26 cellular contexts compared by ENCODE assay signal in genomic region chr20:41470362-41471095, GRCh38.
"Had no signal": no experiment of that assay in that cellular context is flagged by ENCODE, and none has a peak within 500 bp of the region (broad histone marks: within the 10 kb centered on the region; RNA-seq: fewer than 3 reads in every experiment).

No MANE protein-coding gene starts in this region.

- ATAC-seq: activated CD4-positive, alpha-beta T cell treated with anti-CD3 and anti-CD28 coated beads for 36 hours; activated T-cell treated with anti-CD3 and anti-CD28 coated beads, Interleukin-2, amount 50 U/mL, for 72 hours; body of pancreas; effector memory CD8-positive, alpha-beta T cell; left lung had no signal

- FAIRE-seq: endothelial cell of umbilical vein, pancreas had no signal

- H3K27ac ChIP-seq: adrenal gland, body of pancreas, cardiac muscle cell, coronary artery, left lung, pancreas, suprapubic skin, tibial artery had no signal

- DNase-seq: activated CD4-positive, alpha-beta T cell treated with anti-CD3 and anti-CD28 coated beads for 36 hours; activated CD4-positive, CD25-positive, alpha-beta regulatory T cell; activated naive CD4-positive, alpha-beta T cell treated with Interleukin-2 at 50 U/mL for 16 hours; activated naive CD8-positive, alpha-beta T cell treated with anti-CD3 and anti-CD28 coated beads for 36 hours; activated T-cell treated with anti-CD3 and anti-CD28 coated beads for 4 hours; activated T-cell treated with anti-CD3 and anti-CD28 coated beads, Interleukin-2, amount 50 U/mL, for 72 hours; adrenal gland; aorta; body of pancreas; effector memory CD8-positive, alpha-beta T cell; head of caudate nucleus; kidney glomerular epithelial cell; left lung; naive B cell; nucleus accumbens; pancreas; stimulated activated CD4-positive, alpha-beta T cell treated with anti-CD3 and anti-CD28 coated beads, Interleukin-15, amount 100 ng/mL, for 24 hours; stimulated activated CD4-positive, alpha-beta T cell treated with anti-CD3 and anti-CD28 coated beads, Interleukin-2, amount 100 ng/mL, for 24 hours; stimulated activated naive CD4-positive, alpha-beta T cell; T-helper 2 cell; tibial artery had no signal

- H3K9me3 Mint-ChIP-seq: activated naive CD8-positive, alpha-beta T cell treated with anti-CD3 and anti-CD28 coated beads for 36 hours; activated T-cell treated with anti-CD3 and anti-CD28 coated beads, Interleukin-2, amount 50 U/mL, for 72 hours; effector memory CD8-positive, alpha-beta T cell had no signal

- H3K4me3 Mint-ChIP-seq: activated CD4-positive, alpha-beta T cell treated with anti-CD3 and anti-CD28 coated beads for 36 hours; activated naive CD8-positive, alpha-beta T cell treated with anti-CD3 and anti-CD28 coated beads for 36 hours; activated T-cell treated with anti-CD3 and anti-CD28 coated beads, Interleukin-2, amount 50 U/mL, for 72 hours; effector memory CD8-positive, alpha-beta T cell; naive B cell had no signal

- H3K9me3 ChIP-seq: adrenal gland, body of pancreas, left lung, pancreas, suprapubic skin had no signal

- H3K36me3 ChIP-seq: pancreas had no signal

- H3K27ac Mint-ChIP-seq: activated CD4-positive, alpha-beta T cell treated with anti-CD3 and anti-CD28 coated beads for 36 hours; activated naive CD8-positive, alpha-beta T cell treated with anti-CD3 and anti-CD28 coated beads for 36 hours; activated T-cell treated with anti-CD3 and anti-CD28 coated beads, Interleukin-2, amount 50 U/mL, for 72 hours; effector memory CD8-positive, alpha-beta T cell; naive B cell had no signal

- H3K4me3 ChIP-seq: adrenal gland, body of pancreas, cardiac muscle cell, coronary artery, left lung, lung, pancreas, suprapubic skin, tibial artery had no signal

- H3K27me3 ChIP-seq: adrenal gland, body of pancreas, cardiac muscle cell, left lung, pancreas, suprapubic skin, tibial artery had no signal

- H3K27me3 Mint-ChIP-seq: activated CD4-positive, alpha-beta T cell treated with anti-CD3 and anti-CD28 coated beads for 36 hours; activated naive CD8-positive, alpha-beta T cell treated with anti-CD3 and anti-CD28 coated beads for 36 hours; effector memory CD8-positive, alpha-beta T cell; naive B cell had no signal
